ENCODE assay signal across 8 cellular contexts in genomic region chr22:41022470-41023298, GRCh38.
DNase-seq lines count a peak whose midpoint lies in the region; ATAC-seq and TF ChIP-seq lines count a peak whose summit lies in the region.

No MANE protein-coding gene starts in this region.

- peak; percentile 62 to 85 (median 73) for DNase-seq in CD4-positive, alpha-beta T cell
- peak; percentile 82 for DNase-seq in M059J (ENCODE audit: low read depth)
- DNase-seq in SK-N-DZ (ENCODE audit: low spot score) = peak; percentile 90
- DNase-seq in activated naive CD4-positive, alpha-beta T cell treated with anti-CD3 and anti-CD28 coated beads for 36 hours = peak; percentile 88
- DNase-seq in foreskin melanocyte = peak; percentile 81
- peak; percentile 91 for DNase-seq in neural progenitor cell (ENCODE audit: low spot score)

- H3K27me3 ChIP-seq in CD4-positive, alpha-beta T cell (ENCODE audit: control insufficient read depth, insufficient read depth, low read length) = no peaks in the 10 kb centered on the region
- peaks cover 20% of the 10 kb centered on the region for H3K27me3 ChIP-seq in neural progenitor cell

- peak overlapping the region; percentile 86 for H3K4me3 Mint-ChIP-seq in CD4-positive, alpha-beta T cell
- H3K4me3 Mint-ChIP-seq in activated naive CD4-positive, alpha-beta T cell treated with anti-CD3 and anti-CD28 coated beads for 36 hours = peak overlapping the region; percentile 80
- H3K4me3 Mint-ChIP-seq in neural progenitor cell = peak overlapping the region; percentile 87
- peak overlapping the region; percentile 76 for H3K4me3 Mint-ChIP-seq in stimulated activated naive CD8-positive, alpha-beta T cell treated with anti-CD3 and anti-CD28 coated beads, Interleukin-15, Interleukin-2, amounts not matched to agents 100 ng/mL and 50 ng/mL, for 24 hours

- H3K27me3 Mint-ChIP-seq in CD4-positive, alpha-beta T cell = no peaks in the 10 kb centered on the region
- no peaks in the 10 kb centered on the region for H3K27me3 Mint-ChIP-seq in activated naive CD4-positive, alpha-beta T cell treated with anti-CD3 and anti-CD28 coated beads for 36 hours (ENCODE audit: low read depth)
- H3K27me3 Mint-ChIP-seq in neural progenitor cell (ENCODE audit: insufficient read depth, low read depth) = peaks cover 11% of the 10 kb centered on the region
- peaks cover 6% of the 10 kb centered on the region for H3K27me3 Mint-ChIP-seq in stimulated activated naive CD8-positive, alpha-beta T cell treated with anti-CD3 and anti-CD28 coated beads, Interleukin-15, Interleukin-2, amounts not matched to agents 100 ng/mL and 50 ng/mL, for 24 hours

- peaks cover 20% of the 10 kb centered on the region for H3K4me1 Mint-ChIP-seq in CD4-positive, alpha-beta T cell (ENCODE audit: low read depth)
- H3K4me1 Mint-ChIP-seq in activated naive CD4-positive, alpha-beta T cell treated with anti-CD3 and anti-CD28 coated beads for 36 hours (ENCODE audit: low read depth) = peaks cover 16% of the 10 kb centered on the region
- H3K4me1 Mint-ChIP-seq in neural progenitor cell = peaks cover 16% of the 10 kb centered on the region
- H3K4me1 Mint-ChIP-seq in stimulated activated naive CD8-positive, alpha-beta T cell treated with anti-CD3 and anti-CD28 coated beads, Interleukin-15, Interleukin-2, amounts not matched to agents 100 ng/mL and 50 ng/mL, for 24 hours (ENCODE audit: low read depth) = peaks cover 22% of the 10 kb centered on the region

- peak overlapping the region; percentile 97 for H3K4me2 ChIP-seq in neural progenitor cell

- no peaks in the 10 kb centered on the region for H3K36me3 ChIP-seq in neural progenitor cell

- H3K27ac Mint-ChIP-seq in CD4-positive, alpha-beta T cell = peak overlapping the region; percentile 63
- H3K27ac Mint-ChIP-seq in activated naive CD4-positive, alpha-beta T cell treated with anti-CD3 and anti-CD28 coated beads for 36 hours = peak overlapping the region; percentile 61
- peak overlapping the region; percentile 87 for H3K27ac Mint-ChIP-seq in neural progenitor cell
- H3K27ac Mint-ChIP-seq in stimulated activated naive CD8-positive, alpha-beta T cell treated with anti-CD3 and anti-CD28 coated beads, Interleukin-15, Interleukin-2, amounts not matched to agents 100 ng/mL and 50 ng/mL, for 24 hours = peak overlapping the region; percentile 72

- no peak overlapping the region for H3K9ac ChIP-seq in neural progenitor cell

- peak overlapping the region; percentile 81 for H2AFZ ChIP-seq in neural progenitor cell (replicated peaks)

- CTCF ChIA-PET in CD4-positive, alpha-beta T cell (lab: Charles Lee) = interaction anchor here (0.6 to 3.9 kb wide), 3 partner anchors 70 to 102 kb away, joined by 3 to 10 read pairs (median 3); no protein-coding TSS in a partner anchor
- CTCF ChIA-PET in activated naive CD4-positive, alpha-beta T cell treated with anti-CD3 and anti-CD28 coated beads for 36 hours (lab: Charles Lee) = interaction anchor here (1.6 to 2.5 kb wide), 2 partner anchors 10 to 215 kb away, joined by 3 to 8 read pairs; no protein-coding TSS in a partner anchor

- H3K9me3 ChIP-seq in CD4-positive, alpha-beta T cell (ENCODE audit: control insufficient read depth, low read length) = no peaks in the 10 kb centered on the region
- no peaks in the 10 kb centered on the region for H3K9me3 ChIP-seq in neural progenitor cell (ENCODE audit: low read depth)

- H3K79me2 ChIP-seq in neural progenitor cell (ENCODE audit: low read depth) = no peaks in the 10 kb centered on the region

- peak overlapping the region; percentile 64 for H3K27ac ChIP-seq in CD4-positive, alpha-beta T cell (ENCODE audit: low read depth, low read length)
- no peak overlapping the region for H3K27ac ChIP-seq in neural progenitor cell

- POLR2A ChIA-PET in CD4-positive, alpha-beta T cell (lab: Charles Lee) = interaction anchor here (0.6 to 3.9 kb wide), 21 partner anchors 9 to 778 kb away, joined by 3 to 93 read pairs (median 6); partner anchors contain the start of genes CCDC134, EP300, PMM1 and RBX1

- TF ChIP-seq CTCF in CD4-positive, alpha-beta T cell (IDR thresholded peaks at IDR 0.05) = no peak
- TF ChIP-seq CTCF in neural progenitor cell (IDR thresholded peaks at IDR 0.05) = no peak

- H3K4me1 ChIP-seq in neural progenitor cell = peaks cover 13% of the 10 kb centered on the region

- peak overlapping the region; percentile 83 for H3K4me3 ChIP-seq in neural progenitor cell

- H4K20me1 ChIP-seq in neural progenitor cell (ENCODE audit: low read depth) = no peaks in the 10 kb centered on the region

- ATAC-seq in CD4-positive, alpha-beta T cell (ENCODE audit: poor library complexity) = peak; percentile 79
- peak; percentile 74 for ATAC-seq in GM21390 (IDR thresholded peaks at IDR 0.05; ENCODE audit: unreplicated experiment)

- intact Hi-C loops in CD4-positive, alpha-beta T cell (cut with DNase I, micrococcal nuclease) = loop anchor here (1.0 to 5.0 kb wide), 4 partner anchors 69 to 71 kb away; partner anchors contain the start of genes RBX1 (in 2 of the 2) and EP300 (in 1 of the 2)
- intact Hi-C loops in activated naive CD4-positive, alpha-beta T cell treated with anti-CD3 and anti-CD28 coated beads for 36 hours (cut with micrococcal nuclease) = loop anchor here (1.0 to 5.0 kb wide), 3 partner anchors 69 to 340 kb away; partner anchors contain the start of gene RBX1

- peaks cover 25% of the 10 kb centered on the region for H3F3A ChIP-seq in neural progenitor cell (ENCODE audit: low read depth)

- no peaks in the 10 kb centered on the region for H3K36me3 Mint-ChIP-seq in CD4-positive, alpha-beta T cell (ENCODE audit: low read depth)
- H3K36me3 Mint-ChIP-seq in activated naive CD4-positive, alpha-beta T cell treated with anti-CD3 and anti-CD28 coated beads for 36 hours (ENCODE audit: low read depth) = no peaks in the 10 kb centered on the region
- H3K36me3 Mint-ChIP-seq in neural progenitor cell = no peaks in the 10 kb centered on the region
- H3K36me3 Mint-ChIP-seq in stimulated activated naive CD8-positive, alpha-beta T cell treated with anti-CD3 and anti-CD28 coated beads, Interleukin-15, Interleukin-2, amounts not matched to agents 100 ng/mL and 50 ng/mL, for 24 hours (ENCODE audit: low read depth) = no peaks in the 10 kb centered on the region

- no peaks in the 10 kb centered on the region for H3K9me3 Mint-ChIP-seq in CD4-positive, alpha-beta T cell
- no peaks in the 10 kb centered on the region for H3K9me3 Mint-ChIP-seq in activated naive CD4-positive, alpha-beta T cell treated with anti-CD3 and anti-CD28 coated beads for 36 hours
- no peaks in the 10 kb centered on the region for H3K9me3 Mint-ChIP-seq in neural progenitor cell
- H3K9me3 Mint-ChIP-seq in stimulated activated naive CD8-positive, alpha-beta T cell treated with anti-CD3 and anti-CD28 coated beads, Interleukin-15, Interleukin-2, amounts not matched to agents 100 ng/mL and 50 ng/mL, for 24 hours = no peaks in the 10 kb centered on the region
